ENCODE assay signal across 10 cellular contexts in the genomic region with DNA sequence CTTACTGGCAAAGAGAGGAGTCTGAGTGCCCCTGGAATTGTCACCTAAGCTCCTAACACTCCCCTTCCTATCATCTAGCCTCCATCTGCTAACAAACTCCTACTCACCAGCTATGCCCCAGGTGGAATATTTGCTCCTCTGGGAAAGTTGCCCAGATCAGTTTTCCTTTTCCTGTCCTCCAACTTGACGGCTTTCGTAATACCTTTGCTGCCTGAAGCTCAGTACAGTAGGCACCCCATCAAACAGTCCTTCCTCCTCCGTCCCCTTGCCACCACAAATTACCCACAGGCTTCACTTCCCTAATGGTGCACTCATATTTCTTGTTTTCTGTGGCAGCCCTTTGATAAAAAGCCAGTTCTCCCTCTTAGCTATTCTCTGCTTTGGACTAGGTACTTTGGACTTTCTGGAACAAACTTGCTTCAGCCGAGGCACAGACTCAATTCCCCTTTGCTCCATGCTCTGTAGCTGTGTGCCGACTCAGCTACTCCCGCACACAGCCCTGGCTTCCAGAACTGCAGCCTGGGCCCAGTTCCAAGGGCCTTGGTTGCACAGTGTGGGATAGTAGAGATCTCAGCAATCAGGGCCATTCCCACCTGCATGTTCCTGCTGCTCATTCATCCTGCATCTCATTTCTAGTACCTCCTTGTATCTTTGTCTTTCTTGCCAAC.
DNase-seq lines count a peak whose midpoint lies in the region; ATAC-seq and TF ChIP-seq lines count a peak whose summit lies in the region.
"Had no signal": no experiment of that assay in that cellular context is flagged by ENCODE, and none has a peak within 500 bp of the region (broad histone marks: within the 10 kb centered on the region; RNA-seq: fewer than 3 reads in every experiment).

No MANE protein-coding gene starts in this region.

- CTCF ChIA-PET in T-cell (lab: Charles Lee), result no interaction called here

- POLR2A ChIA-PET in T-cell (lab: Charles Lee), result no interaction called here

- H3K27ac Mint-ChIP-seq in T-cell (peak overlapping the region; percentile 65 to 71), nephron (peak overlapping the region; percentile 8 to 83 (median 72))

- ATAC-seq in GM18873 (IDR thresholded peaks at IDR 0.05; ENCODE audit: low FRiP score, unreplicated experiment) (peak; percentile 59), HG02763 (IDR thresholded peaks at IDR 0.05; ENCODE audit: unreplicated experiment) (peak; percentile 65), T-cell (replicated peaks in 1 of 4) (no peak)
- ATAC-seq: foreskin keratinocyte had no signal

- H3K4me1 Mint-ChIP-seq in T-cell, result peaks cover 21 to 31% (median 30%) of the 10 kb centered on the region in 3 donors
- H3K4me1 Mint-ChIP-seq in nephron, result peaks cover 48% of the 10 kb centered on the region

- no peak overlapping the region for H3K4me3 Mint-ChIP-seq in T-cell
- no peak overlapping the region for H3K4me3 Mint-ChIP-seq in nephron

- H3K27me3 Mint-ChIP-seq in T-cell (peaks cover 0 to 9% of the 10 kb centered on the region in 2 donors), nephron (ENCODE audit: low read depth) (no peaks in the 10 kb centered on the region)

- DNase-seq in T-cell (no peak), NCI-H82 (lab: John Stamatoyannopoulos, UW) (no peak), NCI-H510A (lab: John Stamatoyannopoulos, UW) (no peak), DMS114 treated with DMSO at 0.1 percent for 48 hours (lab: John Stamatoyannopoulos, UW; ENCODE audit: unreplicated experiment) (no peak)
- DNase-seq: foreskin keratinocyte, NCI-H2029, occipital lobe had no signal

- TF ChIP-seq CTCF in nephron (IDR thresholded peaks at IDR 0.05; ENCODE audit: unreplicated experiment in 3 of 3), result no peak

- H3K9me3 Mint-ChIP-seq in T-cell (no peaks in the 10 kb centered on the region), nephron (peaks cover 2% of the 10 kb centered on the region)

- H3K36me3 Mint-ChIP-seq in T-cell (no peaks in the 10 kb centered on the region), nephron (ENCODE audit: low read depth) (no peaks in the 10 kb centered on the region)

Comparison
In these comparisons a context has a peak if more than half of its experiments do, and no peak if none do; other contexts are left out.
1. ATAC-seq: peak in GM18873 (single experiment) and HG02763 (single experiment); none in T-cell (0 of 4).